8 cellular contexts compared by ENCODE assay signal in the genomic region with DNA sequence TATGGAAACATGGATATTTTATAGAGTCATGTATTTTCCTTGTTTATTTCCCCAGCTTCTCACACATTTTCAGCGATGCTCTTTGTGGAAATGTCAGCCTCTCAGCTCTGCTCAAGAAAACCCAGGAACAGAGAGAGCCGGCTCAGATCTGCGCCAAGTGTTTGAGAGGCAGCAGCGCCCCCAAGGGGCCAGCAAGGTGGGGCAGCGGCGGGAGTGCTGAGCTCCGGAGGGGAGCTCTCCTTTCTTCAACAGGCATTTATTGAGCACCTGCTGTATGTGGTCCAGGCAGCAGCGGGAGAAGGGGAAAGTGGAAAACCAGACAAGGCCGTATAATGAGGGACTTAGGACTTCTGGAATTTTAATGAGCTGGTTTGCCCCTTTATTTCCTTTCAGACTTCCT.
A peak's percentile ranks its signal among the peaks of the same experiment; 100 is the strongest.
DNase-seq lines count a peak whose midpoint lies in the region; ATAC-seq and TF ChIP-seq lines count a peak whose summit lies in the region.

No MANE protein-coding gene starts in this region.

- no peak overlapping the region for H3K27ac ChIP-seq in GM23248
- H3K27ac ChIP-seq in dorsolateral prefrontal cortex = no peak overlapping the region
- H3K27ac ChIP-seq in PC-3 (ENCODE audit: low read length) = no peak overlapping the region

- no peaks in the 10 kb centered on the region for H4K20me1 ChIP-seq in GM23248 (ENCODE audit: insufficient read depth)
- H4K20me1 ChIP-seq in PC-3 (ENCODE audit: low read length) = no peaks in the 10 kb centered on the region

- DNase-seq in GM23248 (peak; percentile 10), T-helper 9 cell (peak; percentile 16), dorsolateral prefrontal cortex (peak in 9 of 10 donors; percentile 3 to 68 (median 41)), NCI-H1436 (lab: John Stamatoyannopoulos, UW) (no peak), left colon (no peak), PC-3 (no peak), NCI-H1417 (lab: John Stamatoyannopoulos, UW) (no peak)
- peak; percentile 39 to 61 for DNase-seq in stimulated activated CD4-positive, alpha-beta T cell treated with anti-CD3 and anti-CD28 coated beads, Interleukin-2, amount 100 ng/mL, for 48 hours

- in situ Hi-C loops in GM23248 (cut with MboI) = no loop called here

- H3K4me1 ChIP-seq in GM23248 (ENCODE audit: insufficient read depth) = no peaks in the 10 kb centered on the region
- H3K4me1 ChIP-seq in PC-3 (ENCODE audit: insufficient read depth, low read length) = no peaks in the 10 kb centered on the region

- no peaks in the 10 kb centered on the region for H3K79me2 ChIP-seq in GM23248 (ENCODE audit: insufficient read depth)
- H3K79me2 ChIP-seq in PC-3 (ENCODE audit: low read length) = no peaks in the 10 kb centered on the region

- H3K27me3 ChIP-seq in GM23248 (replicated peaks; ENCODE audit: insufficient read depth) (no peaks in the 10 kb centered on the region), dorsolateral prefrontal cortex (peaks cover 0 to 12% (median 0%) of the 10 kb centered on the region in 45 donors), PC-3 (ENCODE audit: low read length) (no peaks in the 10 kb centered on the region)

- H3K4me2 ChIP-seq in GM23248 (ENCODE audit: unreplicated experiment) (no peak overlapping the region), PC-3 (ENCODE audit: low read length) (no peak overlapping the region)

- H3K4me3 ChIP-seq in GM23248 (no peak overlapping the region), dorsolateral prefrontal cortex (no peak overlapping the region), PC-3 (ENCODE audit: low read length) (no peak overlapping the region)

- TF ChIP-seq CTCF in dorsolateral prefrontal cortex (IDR thresholded peaks at IDR 0.05 in 54 of 56, conservative IDR thresholded peaks at IDR 0.05 in 2 of 56; ENCODE audit: low read depth in 1 of 56, partially characterized antibody in 56 of 56) (peak in 54 of 56 donors; percentile 31 to 76 (median 56)), PC-3 (conservative IDR thresholded peaks at IDR 0.05; ENCODE audit: low read depth, low read length) (no peak; the same call in 1 of the 2 replicates)

- BruUV-seq in PC-3 (replicated peaks; lab: Mats Ljungman, UMichigan) = no TSS peak

- POLR2A ChIA-PET in PC-3 (lab: Charles Lee; ENCODE audit: unreplicated experiment) = no interaction called here

- no peak overlapping the region for H2AFZ ChIP-seq in GM23248
- no peak overlapping the region for H2AFZ ChIP-seq in PC-3 (ENCODE audit: low read length)

- H3F3A ChIP-seq in GM23248 (ENCODE audit: insufficient read depth) (no peaks in the 10 kb centered on the region), PC-3 (ENCODE audit: low read length, unreplicated experiment) (no peaks in the 10 kb centered on the region)

- no peak overlapping the region for H3K9ac ChIP-seq in GM23248
- no peak overlapping the region for H3K9ac ChIP-seq in PC-3 (ENCODE audit: low read length)

- 13 to 15% methylated on average over 9 of the region's 9 CpGs for WGBS in GM23248 (ENCODE audit: low coverage in 1 of 2, low lambda C conversion rate in 2 of 2, missing lambda C conversion rate in 2 of 2), 2 experiments

- ATAC-seq in left colon (no peak), PC-3 (no peak)

- H3K9me3 ChIP-seq in GM23248 (ENCODE audit: low read depth) (no peaks in the 10 kb centered on the region), PC-3 (ENCODE audit: low read length) (no peaks in the 10 kb centered on the region)

- intact Hi-C loops in dorsolateral prefrontal cortex (cut with DNase I) = no loop called here
- intact Hi-C loops in left colon (cut with DNase I, micrococcal nuclease) = no loop called here
- intact Hi-C loops in PC-3 (cut with micrococcal nuclease) = no loop called here

- H3K36me3 ChIP-seq in GM23248 (ENCODE audit: low read depth) (no peaks in the 10 kb centered on the region), PC-3 (ENCODE audit: low read depth, low read length) (no peaks in the 10 kb centered on the region)

- CTCF ChIA-PET in PC-3 (lab: Charles Lee) = no interaction called here

- H3K9me2 ChIP-seq in GM23248 (ENCODE audit: insufficient read depth) = no peaks in the 10 kb centered on the region
- no peaks in the 10 kb centered on the region for H3K9me2 ChIP-seq in PC-3 (replicated peaks; ENCODE audit: low read length)

Comparison
In these comparisons a context has a peak if more than half of its experiments do, and no peak if none do; other contexts are left out.
1. DNase-seq: peak in GM23248 (single experiment), T-helper 9 cell (single experiment), dorsolateral prefrontal cortex (9 of 10) and stimulated activated CD4-positive, alpha-beta T cell treated with anti-CD3 and anti-CD28 coated beads, Interleukin-2, amount 100 ng/mL, for 48 hours (2 of 2); none in NCI-H1436 (single experiment), left colon (0 of 2), PC-3 (single experiment) and NCI-H1417 (0 of 3).